8 cellular contexts compared by ENCODE assay signal in genomic region chr1:147627435-147628110, GRCh38.
A peak's percentile ranks its signal among the peaks of the same experiment; 100 is the strongest.
DNase-seq lines count a peak whose midpoint lies in the region; ATAC-seq and TF ChIP-seq lines count a peak whose summit lies in the region.

No MANE protein-coding gene starts in this region.

- POLR2A ChIA-PET in HEK293 (lab: Yijun Ruan, JAX) = interaction anchor here (1.8 kb wide), 1 partner anchor 86 kb away, joined by 6 read pairs; the partner anchor contains the start of gene BCL9

- DNase-seq in ELF-1 (ENCODE audit: low read depth, low spot score) (peak; percentile 66), NCI-H748 (lab: John Stamatoyannopoulos, UW; ENCODE audit: unreplicated experiment) (peak; percentile 90), activated T-cell treated with anti-CD3 and anti-CD28 coated beads for 4 hours (peak; percentile 38), fibroblast of peridontal ligament (ENCODE audit: extremely low read depth) (peak; percentile 48)

- TF ChIP-seq CTCF in HEK293 (tag by site-specific recombination; IDR thresholded peaks at IDR 0.05) (peak; percentile 57; the same call in 1 of the 2 replicates), neutrophil (IDR thresholded peaks at IDR 0.05) (peak; percentile 94)

- ATAC-seq in GM21737 (IDR thresholded peaks at IDR 0.05; ENCODE audit: unreplicated experiment) (no peak), HG03442 (IDR thresholded peaks at IDR 0.05; ENCODE audit: unreplicated experiment) (no peak)

- no peaks in the 10 kb centered on the region for H3K4me1 ChIP-seq in HEK293 (ENCODE audit: control insufficient read depth, insufficient read depth, low read length)
- peaks cover 58 to 66% of the 10 kb centered on the region in 2 experiments for H3K4me1 ChIP-seq in neutrophil (ENCODE audit: control insufficient read depth in 1 of 2, insufficient read depth in 1 of 2, low read depth in 1 of 2, low read length in 1 of 2)

- CTCF ChIA-PET in HEK293 (lab: Yijun Ruan, JAX) = interaction anchor here (0.8 to 2.7 kb wide), 22 partner anchors 9 to 355 kb away, joined by 3 to 17 read pairs (median 4); partner anchors contain the start of gene BCL9

- H3K27ac ChIP-seq in HEK293 (ENCODE audit: extremely low read depth, low read depth, low read length) (no peak overlapping the region), neutrophil (peak overlapping the region; percentile 83)

- H3K27me3 ChIP-seq in neutrophil = no peaks in the 10 kb centered on the region

- H3K9me3 ChIP-seq in HEK293 (ENCODE audit: control insufficient read depth, insufficient read depth, low read depth, low read length) = no peaks in the 10 kb centered on the region
- no peaks in the 10 kb centered on the region for H3K9me3 ChIP-seq in neutrophil

- H3K4me3 ChIP-seq in HEK293 (ENCODE audit: low read depth, low read length) = no peak overlapping the region
- H3K4me3 ChIP-seq in neutrophil (ENCODE audit: low read depth in 1 of 2, low read length in 1 of 2) = peak overlapping the region in 1 of 2 experiments; percentile 7

- H3K36me3 ChIP-seq in HEK293 (ENCODE audit: control insufficient read depth in 2 of 2, insufficient read depth in 1 of 2, low read length in 2 of 2) (peaks cover 0 to 49% of the 10 kb centered on the region in 2 experiments; a peak in 1 of 3 replicates), neutrophil (peaks cover 37% of the 10 kb centered on the region)

TF ChIP-seq in HEK293, 187 proteins besides CTCF, POLR2A, EP300 and RAD21:
- TF ChIP-seq KLF1 (tag by site-specific recombination; IDR thresholded peaks at IDR 0.05) (no peak), ZNF660 (tag by site-specific recombination; IDR thresholded peaks at IDR 0.05) (0 out of 2 replicates have a peak, but pooled peaks have one; percentile 56), ZNF394 (tag by site-specific recombination; IDR thresholded peaks at IDR 0.05; ENCODE audit: borderline replicate concordance) (no peak), HIC1 (tag by site-specific recombination; IDR thresholded peaks at IDR 0.05) (no peak), ZBTB21 (tag by site-specific recombination; IDR thresholded peaks at IDR 0.05) (no peak), ZNF350 (tag by site-specific recombination; IDR thresholded peaks at IDR 0.05) (no peak), ZNF404 (tag by site-specific recombination; IDR thresholded peaks at IDR 0.05) (no peak), ZNF26 (tag by site-specific recombination; IDR thresholded peaks at IDR 0.05) (no peak), ZNF221 (tag by site-specific recombination; IDR thresholded peaks at IDR 0.05; ENCODE audit: borderline replicate concordance) (no peak), ZNF654 (tag by site-specific recombination; IDR thresholded peaks at IDR 0.05; ENCODE audit: low read depth) (peak; percentile 53), ZNF121 (tag by site-specific recombination; IDR thresholded peaks at IDR 0.05) (peak; percentile 99), ZSCAN16 (tag by site-specific recombination; IDR thresholded peaks at IDR 0.05) (no peak), HOXA7 (CRISPR knock-in tag; IDR thresholded peaks at IDR 0.05; ENCODE audit: borderline replicate concordance) (no peak)

Comparison
In these comparisons a context has a peak if more than half of its experiments do, and no peak if none do; other contexts are left out.
1. DNase-seq: peak in every context shown above with its lines; median percentile 90 in NCI-H748; 66 in ELF-1; 48 in fibroblast of peridontal ligament; 38 in activated T-cell treated with anti-CD3 and anti-CD28 coated beads for 4 hours.